ENCODE assay signal across 28 cellular contexts in the genomic region with DNA sequence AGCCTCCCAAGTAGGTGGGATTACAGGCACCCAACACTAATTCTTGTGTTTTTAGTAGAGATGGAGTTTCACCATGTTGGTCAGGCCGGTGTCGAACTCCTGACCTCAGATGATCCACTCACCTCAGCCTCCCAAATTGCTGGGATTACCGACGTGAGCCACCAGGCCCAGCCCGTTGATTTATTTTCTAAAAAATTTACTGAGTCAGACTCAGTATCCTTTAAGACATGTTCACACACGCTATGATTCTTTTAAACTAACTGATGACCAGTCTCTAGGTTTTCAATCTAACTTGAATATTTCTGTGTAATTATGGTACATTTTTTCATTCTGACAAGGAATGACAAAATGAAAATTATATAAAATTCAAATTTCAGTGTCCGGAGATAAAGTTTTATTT.
"Had no signal": no experiment of that assay in that cellular context is flagged by ENCODE, and none has a peak within 500 bp of the region (broad histone marks: within the 10 kb centered on the region; RNA-seq: fewer than 3 reads in every experiment).

No MANE protein-coding gene starts in this region.

- ATAC-seq: effector memory CD8-positive, alpha-beta T cell; esophagus mucosa; foreskin keratinocyte; gastrocnemius medialis; gastroesophageal sphincter; heart left ventricle; heart right ventricle had no signal

- H3K27ac Mint-ChIP-seq: dendritic cell treated with granulocyte-macrophage colony-stimulating factor and Interleukin-4, amounts not matched to agents 40 ng/mL and 50 ng/mL, for 4 days; effector memory CD8-positive, alpha-beta T cell; endodermal cell had no signal

- FAIRE-seq: colon, endometrium, frontal cortex had no signal

- H3K4me3 Mint-ChIP-seq: dendritic cell treated with granulocyte-macrophage colony-stimulating factor and Interleukin-4, amounts not matched to agents 40 ng/mL and 50 ng/mL, for 4 days; effector memory CD8-positive, alpha-beta T cell; endodermal cell had no signal

- H3K36me3 ChIP-seq: colonic mucosa, esophagus muscularis mucosa, esophagus squamous epithelium, gastrocnemius medialis, gastroesophageal sphincter, heart left ventricle, heart right ventricle had no signal

- H3K4me1 ChIP-seq: colonic mucosa, esophagus muscularis mucosa, esophagus squamous epithelium, foreskin keratinocyte, gastrocnemius medialis, gastroesophageal sphincter, heart left ventricle, heart right ventricle had no signal

- H3K4me3 ChIP-seq: colonic mucosa, coronary artery, dorsolateral prefrontal cortex, esophagus muscularis mucosa, esophagus squamous epithelium, gastrocnemius medialis, gastroesophageal sphincter, heart left ventricle, heart right ventricle had no signal

- H3K27me3 Mint-ChIP-seq: dendritic cell treated with granulocyte-macrophage colony-stimulating factor and Interleukin-4, amounts not matched to agents 40 ng/mL and 50 ng/mL, for 4 days; effector memory CD8-positive, alpha-beta T cell had no signal

- H3K9me3 ChIP-seq: colonic mucosa, esophagus squamous epithelium, gastrocnemius medialis, gastroesophageal sphincter had no signal

- DNase-seq: colonic mucosa; cortex of kidney; dermis blood vessel endothelial cell; dorsolateral prefrontal cortex; effector CD4-positive, alpha-beta T cell; effector CD8-positive, alpha-beta T cell; effector memory CD4-positive, alpha-beta T cell; effector memory CD8-positive, alpha-beta T cell; endodermal cell; erythroblast; esophagus squamous epithelium; foreskin fibroblast; foreskin keratinocyte; foreskin melanocyte; gastrocnemius medialis; glutamatergic neuron; head of caudate nucleus; heart left ventricle; heart right ventricle had no signal

- H3K4me1 Mint-ChIP-seq: endodermal cell had no signal

- H3K27me3 ChIP-seq: colonic mucosa, dorsolateral prefrontal cortex, esophagus muscularis mucosa, esophagus squamous epithelium, foreskin keratinocyte, gastrocnemius medialis, gastroesophageal sphincter, heart left ventricle, heart right ventricle had no signal

- H3K9me3 Mint-ChIP-seq: endodermal cell had no signal

- H3K27ac ChIP-seq: colonic mucosa, coronary artery, dorsolateral prefrontal cortex, epithelial cell of prostate, esophagus muscularis mucosa, esophagus squamous epithelium, foreskin keratinocyte, gastrocnemius medialis, gastroesophageal sphincter, heart left ventricle, heart right ventricle had no signal
